ENCODE assay signal across 14 cellular contexts in genomic region chr13:54232700-54233099, GRCh38.
DNase-seq lines count a peak whose midpoint lies in the region; ATAC-seq and TF ChIP-seq lines count a peak whose summit lies in the region.
"Had no signal": no experiment of that assay in that cellular context is flagged by ENCODE, and none has a peak within 500 bp of the region (broad histone marks: within the 10 kb centered on the region; RNA-seq: fewer than 3 reads in every experiment).

No MANE protein-coding gene starts in this region.

- no peak overlapping the region for H2AFZ ChIP-seq in PC-3 (ENCODE audit: low read length)

- H3K9me3 ChIP-seq in PC-3 (ENCODE audit: low read length) = no peaks in the 10 kb centered on the region

- intact Hi-C loops in PC-3 (cut with micrococcal nuclease) = no loop called here

- H3K4me1 ChIP-seq in PC-3 (ENCODE audit: insufficient read depth, low read length) = no peaks in the 10 kb centered on the region

- CTCF ChIA-PET in PC-3 (lab: Charles Lee) = no interaction called here

- H3F3A ChIP-seq in PC-3 (ENCODE audit: low read length, unreplicated experiment) = no peaks in the 10 kb centered on the region

- H3K9ac ChIP-seq in PC-3 (ENCODE audit: low read length) = no peak overlapping the region

- peak; percentile 31 for DNase-seq in NCI-H1092 treated with DMSO at 0.1 percent for 48 hours (lab: John Stamatoyannopoulos, UW)
- DNase-seq in NCI-H1092 (lab: John Stamatoyannopoulos, UW) = no peak
- DNase-seq in NCI-H128 (lab: John Stamatoyannopoulos, UW; ENCODE audit: unreplicated experiment) = peak; percentile 78
- DNase-seq in NCI-H2107 (lab: John Stamatoyannopoulos, UW) = peak; percentile 2
- peak; percentile 2 for DNase-seq in PC-3
- DNase-seq in MV-4-11 (lab: John Stamatoyannopoulos, UW) = no peak
- DNase-seq: CD8-positive, alpha-beta T cell; COR-L47; GOT3; H9; IMR-90 had no signal

- no peaks in the 10 kb centered on the region for H4K20me1 ChIP-seq in PC-3 (ENCODE audit: low read length)

- POLR2A ChIA-PET in PC-3 (lab: Charles Lee; ENCODE audit: unreplicated experiment) = no interaction called here

- no peak overlapping the region for H3K4me2 ChIP-seq in PC-3 (ENCODE audit: low read length)

- no peaks in the 10 kb centered on the region for H3K9me2 ChIP-seq in PC-3 (replicated peaks; ENCODE audit: low read length)

- H3K79me2 ChIP-seq in PC-3 (ENCODE audit: low read length) = no peaks in the 10 kb centered on the region

- no peak for TF ChIP-seq CTCF in PC-3 (conservative IDR thresholded peaks at IDR 0.05; ENCODE audit: low read depth, low read length)

- no peaks in the 10 kb centered on the region for H3K27me3 ChIP-seq in PC-3 (ENCODE audit: low read length)

- H3K27ac ChIP-seq in PC-3 (ENCODE audit: low read length) = no peak overlapping the region
- H3K27ac ChIP-seq: 22Rv1 had no signal

- ATAC-seq in PC-3 (no peak), GM19467 (IDR thresholded peaks at IDR 0.05; ENCODE audit: unreplicated experiment) (no peak), HG02763 (IDR thresholded peaks at IDR 0.05; ENCODE audit: unreplicated experiment) (no peak)
- ATAC-seq: CD8-positive, alpha-beta T cell had no signal

- H3K36me3 ChIP-seq in PC-3 (ENCODE audit: low read depth, low read length) = no peaks in the 10 kb centered on the region

- no peak overlapping the region for H3K4me3 ChIP-seq in PC-3 (ENCODE audit: low read length)

- no TSS peak for BruUV-seq in PC-3 (replicated peaks; lab: Mats Ljungman, UMichigan)

Comparison
In these comparisons a context has a peak if more than half of its experiments do, and no peak if none do; other contexts are left out.
1. DNase-seq: peak in NCI-H1092 treated with DMSO at 0.1 percent for 48 hours (single experiment), NCI-H128 (single experiment), NCI-H2107 (single experiment) and PC-3 (single experiment); none in NCI-H1092 (single experiment) and MV-4-11 (single experiment).